ENCODE assay signal across 1 cellular context in genomic region chr6:113995632-113996031, GRCh38.
TF ChIP-seq lines count a peak whose summit lies in the region.

No MANE protein-coding gene starts in this region.

TF ChIP-seq in A549, 52 proteins besides CTCF, POLR2A, EP300 and RAD21 (continued from another document):
- no peak for TF ChIP-seq HMGXB4 (CRISPR knock-in tag; IDR thresholded peaks at IDR 0.05; ENCODE audit: borderline replicate concordance)
- TF ChIP-seq CHD4 (IDR thresholded peaks at IDR 0.05; ENCODE audit: borderline replicate concordance), result no peak
- no peak for TF ChIP-seq HEYL (CRISPR knock-in tag; IDR thresholded peaks at IDR 0.05)
- no peak for TF ChIP-seq MYC (IDR thresholded peaks at IDR 0.05; ENCODE audit: borderline replicate concordance, low read length)
- TF ChIP-seq GATA3 (IDR thresholded peaks at IDR 0.05; ENCODE audit: borderline replicate concordance), result no peak
- no peak for TF ChIP-seq RCOR1 (IDR thresholded peaks at IDR 0.05; ENCODE audit: low read depth, low read length)
- no peak for TF ChIP-seq JUNB (IDR thresholded peaks at IDR 0.05)
- TF ChIP-seq RFX5 (IDR thresholded peaks at IDR 0.05), result no peak
- TF ChIP-seq REST (IDR thresholded peaks at IDR 0.05), result no peak
- TF ChIP-seq HOXB5 (CRISPR knock-in tag; IDR thresholded peaks at IDR 0.05), result no peak
